In the genomic region with DNA sequence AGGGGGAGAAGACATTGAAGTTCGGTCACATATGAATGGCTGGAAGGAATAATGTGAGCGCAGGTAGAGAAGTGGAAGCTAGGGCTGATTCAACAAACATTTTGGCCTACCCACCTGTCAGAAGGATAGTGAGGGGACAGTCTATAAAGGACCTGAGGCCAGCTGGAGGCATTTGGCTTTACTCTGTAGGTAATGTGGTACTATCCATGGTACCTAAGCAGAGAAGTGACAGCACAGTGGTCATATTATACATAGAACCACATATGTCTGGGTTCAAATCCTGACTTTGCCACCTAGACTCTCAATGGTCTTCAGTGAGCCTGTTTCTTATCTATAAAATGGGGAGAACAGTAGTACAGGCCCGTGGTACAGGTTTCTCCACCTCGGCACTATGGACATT, we compare ENCODE assay signal across 2 cellular contexts.
TF ChIP-seq lines count a peak whose summit lies in the region.

No MANE protein-coding gene starts in this region.

TF ChIP-seq in HEK293, 187 proteins besides CTCF, POLR2A, EP300 and RAD21:
- peak; percentile 69 for TF ChIP-seq REST (tag by site-specific recombination; IDR thresholded peaks at IDR 0.05)
- TF ChIP-seq, protein P1, sequence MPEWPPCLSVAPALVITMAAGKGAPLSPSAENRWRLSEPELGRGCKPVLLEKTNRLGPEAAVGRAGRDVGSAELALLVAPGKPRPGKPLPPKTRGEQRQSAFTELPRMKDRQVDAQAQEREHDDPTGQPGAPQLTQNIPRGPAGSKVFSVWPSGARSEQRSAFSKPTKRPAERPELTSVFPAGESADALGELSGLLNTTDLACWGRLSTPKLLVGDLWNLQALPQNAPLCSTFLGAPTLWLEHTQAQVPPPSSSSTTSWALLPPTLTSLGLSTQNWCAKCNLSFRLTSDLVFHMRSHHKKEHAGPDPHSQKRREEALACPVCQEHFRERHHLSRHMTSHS (tag by site-specific recombination; IDR thresholded peaks at IDR 0.05), result no peak

TF ChIP-seq in GM12878, 131 proteins besides CTCF, POLR2A, EP300 and RAD21 (continued from another document):
- TF ChIP-seq REST (IDR thresholded peaks at IDR 0.05; ENCODE audit: low read depth, low read length) (peak; percentile 44; the same call in 1 of the 2 replicates), ZBTB4 (CRISPR knock-in tag; IDR thresholded peaks at IDR 0.05) (no peak)
